In genomic region chr11:134150195-134150903, GRCh38 we compare ENCODE assay signal across 12 cellular contexts.
DNase-seq lines count a peak whose midpoint lies in the region; ATAC-seq and TF ChIP-seq lines count a peak whose summit lies in the region.
"Had no signal": no experiment of that assay in that cellular context is flagged by ENCODE, and none has a peak within 500 bp of the region (broad histone marks: within the 10 kb centered on the region; RNA-seq: fewer than 3 reads in every experiment).

No MANE protein-coding gene starts in this region.

- H3K9me3 Mint-ChIP-seq in activated CD8-positive, alpha-beta T cell treated with anti-CD3 and anti-CD28 coated beads for 36 hours, result no peaks in the 10 kb centered on the region
- H3K9me3 Mint-ChIP-seq in activated CD8-positive, alpha-beta T cell treated with anti-CD3 and anti-CD28 coated beads, Interleukin-2, amount 10 ng/mL, durations not matched to agents 7 days and 5 days (ENCODE audit: insufficient read depth), result no peaks in the 10 kb centered on the region

- H3K27me3 Mint-ChIP-seq in activated CD8-positive, alpha-beta T cell treated with anti-CD3 and anti-CD28 coated beads for 36 hours, result no peaks in the 10 kb centered on the region
- no peaks in the 10 kb centered on the region for H3K27me3 Mint-ChIP-seq in activated CD8-positive, alpha-beta T cell treated with anti-CD3 and anti-CD28 coated beads, Interleukin-2, amount 10 ng/mL, durations not matched to agents 7 days and 5 days (ENCODE audit: low read depth)

- H3K4me1 Mint-ChIP-seq in activated CD8-positive, alpha-beta T cell treated with anti-CD3 and anti-CD28 coated beads for 36 hours (ENCODE audit: low read depth), result no peaks in the 10 kb centered on the region
- H3K4me1 Mint-ChIP-seq in activated CD8-positive, alpha-beta T cell treated with anti-CD3 and anti-CD28 coated beads, Interleukin-2, amount 10 ng/mL, durations not matched to agents 7 days and 5 days (ENCODE audit: low read depth), result no peaks in the 10 kb centered on the region

- CTCF ChIA-PET in activated CD8-positive, alpha-beta T cell treated with anti-CD3 and anti-CD28 coated beads for 36 hours (lab: Charles Lee), result interaction anchor here (1.2 to 1.6 kb wide), 2 partner anchors 14 to 100 kb away, joined by 3 read pairs; no protein-coding TSS in a partner anchor
- CTCF ChIA-PET in activated CD8-positive, alpha-beta T cell treated with anti-CD3 and anti-CD28 coated beads, Interleukin-2, amount 10 ng/mL, durations not matched to agents 7 days and 5 days (lab: Charles Lee), result interaction anchor here (1.2 to 2.5 kb wide), 2 partner anchors 57 to 100 kb away, joined by 3 to 6 read pairs; no protein-coding TSS in a partner anchor

- TF ChIP-seq CTCF in activated CD8-positive, alpha-beta T cell treated with anti-CD3 and anti-CD28 coated beads for 36 hours (IDR thresholded peaks at IDR 0.05), result no peak

- intact Hi-C loops in activated CD8-positive, alpha-beta T cell treated with anti-CD3 and anti-CD28 coated beads for 36 hours (cut with micrococcal nuclease), result no loop called here
- intact Hi-C loops in sciatic nerve (cut with DNase I), result no loop called here

- peak; percentile 25 for DNase-seq in activated CD8-positive, alpha-beta T cell treated with anti-CD3 and anti-CD28 coated beads for 36 hours
- DNase-seq in activated CD8-positive, alpha-beta T cell treated with anti-CD3 and anti-CD28 coated beads, Interleukin-2, amount 10 ng/mL, durations not matched to agents 7 days and 5 days, result no peak
- DNase-seq in fibroblast of gingiva (ENCODE audit: low read depth), result peak; percentile 66
- DNase-seq in sciatic nerve (ENCODE audit: low spot score), result no peak
- DNase-seq in DMS53 (lab: John Stamatoyannopoulos, UW), result no peak
- no peak for DNase-seq in SIG-M5 treated with dmso at 0.1 percent for 504 hours (lab: John Stamatoyannopoulos, UW; ENCODE audit: unreplicated experiment)
- DNase-seq: NCI-H1694; NCI-H526 treated with DMSO at 0.1 percent for 48 hours; small intestine; stimulated activated naive CD4-positive, alpha-beta T cell treated with Interleukin-2 at 50 U/mL for 16 hours had no signal

- H3K27ac Mint-ChIP-seq in activated CD8-positive, alpha-beta T cell treated with anti-CD3 and anti-CD28 coated beads for 36 hours, result no peak overlapping the region
- no peak overlapping the region for H3K27ac Mint-ChIP-seq in activated CD8-positive, alpha-beta T cell treated with anti-CD3 and anti-CD28 coated beads, Interleukin-2, amount 10 ng/mL, durations not matched to agents 7 days and 5 days

- peaks cover 38% of the 10 kb centered on the region for H3K36me3 Mint-ChIP-seq in activated CD8-positive, alpha-beta T cell treated with anti-CD3 and anti-CD28 coated beads for 36 hours (ENCODE audit: low read depth)
- peaks cover 43% of the 10 kb centered on the region for H3K36me3 Mint-ChIP-seq in activated CD8-positive, alpha-beta T cell treated with anti-CD3 and anti-CD28 coated beads, Interleukin-2, amount 10 ng/mL, durations not matched to agents 7 days and 5 days (ENCODE audit: low read depth)

- no peak overlapping the region for H3K4me3 Mint-ChIP-seq in activated CD8-positive, alpha-beta T cell treated with anti-CD3 and anti-CD28 coated beads for 36 hours
- no peak overlapping the region for H3K4me3 Mint-ChIP-seq in activated CD8-positive, alpha-beta T cell treated with anti-CD3 and anti-CD28 coated beads, Interleukin-2, amount 10 ng/mL, durations not matched to agents 7 days and 5 days

- POLR2A ChIA-PET in activated CD8-positive, alpha-beta T cell treated with anti-CD3 and anti-CD28 coated beads for 36 hours (lab: Charles Lee), result interaction anchor here (1.4 to 1.6 kb wide), 3 partner anchors 9 to 37 kb away, joined by 3 to 4 read pairs (median 4); no protein-coding TSS in a partner anchor
- POLR2A ChIA-PET in activated CD8-positive, alpha-beta T cell treated with anti-CD3 and anti-CD28 coated beads, Interleukin-2, amount 10 ng/mL, durations not matched to agents 7 days and 5 days (lab: Charles Lee), result interaction anchor here (0.6 kb wide), 2 partner anchors 200 to 218 kb away, joined by 3 read pairs; no protein-coding TSS in a partner anchor

- ATAC-seq in activated CD8-positive, alpha-beta T cell treated with anti-CD3 and anti-CD28 coated beads for 36 hours, result peak; percentile 63
- no peak for ATAC-seq in activated CD8-positive, alpha-beta T cell treated with anti-CD3 and anti-CD28 coated beads, Interleukin-2, amount 10 ng/mL, durations not matched to agents 7 days and 5 days
- peak; percentile 48 for ATAC-seq in HG02610 (IDR thresholded peaks at IDR 0.05; ENCODE audit: unreplicated experiment)
- peak; percentile 6 for ATAC-seq in sciatic nerve
- ATAC-seq in HG03135 (IDR thresholded peaks at IDR 0.05; ENCODE audit: unreplicated experiment), result no peak

Comparison
In these comparisons a context has a peak if more than half of its experiments do, and no peak if none do; other contexts are left out.
1. ATAC-seq: peak in activated CD8-positive, alpha-beta T cell treated with anti-CD3 and anti-CD28 coated beads for 36 hours (single experiment), HG02610 (single experiment) and sciatic nerve (single experiment); none in activated CD8-positive, alpha-beta T cell treated with anti-CD3 and anti-CD28 coated beads, Interleukin-2, amount 10 ng/mL, durations not matched to agents 7 days and 5 days (single experiment) and HG03135 (single experiment).
2. DNase-seq: peak in activated CD8-positive, alpha-beta T cell treated with anti-CD3 and anti-CD28 coated beads for 36 hours (single experiment) and fibroblast of gingiva (single experiment); none in activated CD8-positive, alpha-beta T cell treated with anti-CD3 and anti-CD28 coated beads, Interleukin-2, amount 10 ng/mL, durations not matched to agents 7 days and 5 days (single experiment), sciatic nerve (single experiment), DMS53 (single experiment) and SIG-M5 treated with dmso at 0.1 percent for 504 hours (single experiment).